Comparison of ENCODE assay signal across 8 cellular contexts in the genomic region with DNA sequence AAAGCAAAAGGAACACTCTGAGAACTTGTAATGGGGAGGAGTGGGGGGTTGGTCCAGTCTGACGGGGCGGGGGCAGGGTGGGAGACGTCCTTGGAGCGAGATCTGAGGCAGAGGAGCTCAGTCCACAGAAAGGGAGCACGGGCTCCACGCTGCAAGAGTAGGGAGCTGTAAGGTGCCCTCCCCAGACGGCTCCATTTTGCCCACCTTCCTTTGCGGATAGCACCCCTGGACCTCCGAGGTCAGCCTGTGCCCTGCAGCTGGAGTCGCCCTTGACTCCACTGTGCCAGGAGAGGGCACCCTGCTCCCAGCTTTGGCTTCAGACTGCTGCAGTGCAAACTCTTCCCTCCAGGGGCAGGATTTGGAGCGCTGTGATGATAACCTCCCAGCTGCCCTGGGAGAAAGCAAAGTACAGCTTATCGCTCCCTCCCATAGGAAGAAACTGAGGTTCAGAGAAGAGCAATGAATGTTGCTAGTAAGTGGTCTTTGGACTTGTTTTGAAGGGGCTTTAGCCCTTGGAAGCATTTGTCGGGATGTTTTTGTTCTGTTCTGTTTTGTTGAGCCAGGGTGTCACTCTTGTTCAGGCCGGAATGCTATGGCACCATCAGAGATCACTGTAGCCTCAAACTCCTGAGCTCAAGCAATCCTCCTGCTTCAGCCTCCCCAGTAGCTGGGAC. TPM values are rescaled to one million over a fixed set of nuclear protein-coding genes. Genes with fewer than 3 reads are reported as not detected.
A peak's percentile ranks its signal among the peaks of the same experiment; 100 is the strongest.
DNase-seq lines count a peak whose midpoint lies in the region; ATAC-seq, FAIRE-seq and TF ChIP-seq lines count a peak whose summit lies in the region.

No MANE protein-coding gene starts in this region.

- POLR2A ChIA-PET in GM12878 (lab: Charles Lee): interaction anchor here (0.6 to 1.1 kb wide), 7 partner anchors 104 to 457 kb away, joined by 3 to 7 read pairs (median 4); a partner anchor contains a TSS

- peaks cover 8% of the 10 kb centered on the region; the same call in 1 of the 2 replicates for H3K4me1 ChIP-seq in GM12878 (ENCODE audit: control insufficient read depth, insufficient read depth, low read length)
- no peaks in the 10 kb centered on the region for H3K4me1 ChIP-seq in iPS DF 6.9 (ENCODE audit: control insufficient read depth, insufficient read depth, low read length)
- H3K4me1 ChIP-seq in skeletal muscle satellite cell (ENCODE audit: control insufficient read depth, insufficient read depth, low read length): peaks cover 31% of the 10 kb centered on the region

- H3K9ac ChIP-seq in GM12878 (ENCODE audit: control insufficient read depth, insufficient read depth, low read length): no peak overlapping the region
- H3K9ac ChIP-seq in skeletal muscle satellite cell (ENCODE audit: low read depth, low read length): no peak overlapping the region

- H3K4me2 ChIP-seq in GM12878 (ENCODE audit: control insufficient read depth, insufficient read depth): peak overlapping the region; percentile 73
- peak overlapping the region; percentile 80 for H3K4me2 ChIP-seq in skeletal muscle satellite cell (ENCODE audit: low read length)

- CTCF ChIA-PET in GM12878 (lab: Yijun Ruan, JAX): interaction anchor here (0.6 to 5.8 kb wide), 83 partner anchors 10 to 1460 kb away, joined by 3 to 83 read pairs (median 5); a partner anchor contains a TSS

- DNase-seq in NCI-H2107 (lab: John Stamatoyannopoulos, UW) (peak; percentile 60), GM12878 (ENCODE audit: low read depth, low spot score) (peak; percentile 65), iPS DF 6.9 (ENCODE audit: low read depth, low spot score) (peak; percentile 84)

- H2AFZ ChIP-seq in GM12878 (ENCODE audit: control insufficient read depth, low read depth, low read length): peak overlapping the region; percentile 39

- no TSS peak for BruUV-seq in GM12878 (replicated peaks; lab: Mats Ljungman, UMichigan)

- intact Hi-C loops in GM12878 (cut with micrococcal nuclease; ENCODE audit: unreplicated experiment): loop anchor here (1.0 to 5.0 kb wide), 4 partner anchors 161 to 455 kb away; no protein-coding TSS in a partner anchor

- TF ChIP-seq RAD21 in GM12878 (IDR thresholded peaks at IDR 0.05; ENCODE audit: insufficient read depth, low read depth, low read length): peak; percentile 100

- in situ Hi-C loops in GM12878 (cut with MboI): loop anchor here (5.0 kb wide), 2 partner anchors 205 to 455 kb away; a partner anchor contains a TSS

- H3K27ac ChIP-seq in GM12878 (ENCODE audit: control insufficient read depth, insufficient read depth) (no peak overlapping the region), iPS DF 6.9 (ENCODE audit: low read length) (no peak overlapping the region)

- H3K4me3 ChIP-seq in GM12878 (no peak overlapping the region), iPS DF 6.9 (ENCODE audit: low read length) (peak overlapping the region; percentile 13; the same call in 1 of the 2 replicates), skeletal muscle satellite cell (ENCODE audit: low read length) (peak overlapping the region; percentile 57)

- ATAC-seq in HG02981 (IDR thresholded peaks at IDR 0.05; ENCODE audit: unreplicated experiment): peak; percentile 90
- ATAC-seq in GM12878: peak; percentile 100
- no peak for ATAC-seq in GM18519 (IDR thresholded peaks at IDR 0.05; ENCODE audit: low FRiP score, unreplicated experiment)

- FAIRE-seq in TTC549 (lab: Jason Lieb, UNC) (peak; percentile 68), GM12878 (lab: Jason Lieb, UNC) (peak; percentile 99)

- H3K9me3 ChIP-seq in GM12878 (replicated peaks; ENCODE audit: control insufficient read depth, insufficient read depth, low read length) (no peaks in the 10 kb centered on the region), iPS DF 6.9 (ENCODE audit: control insufficient read depth, insufficient read depth, low read length) (no peaks in the 10 kb centered on the region), skeletal muscle satellite cell (replicated peaks; ENCODE audit: low read length) (no peaks in the 10 kb centered on the region)

- SMC1A ChIA-PET in GM12878 (lab: Charles Lee; ENCODE audit: uncharacterized antibody, unreplicated experiment): interaction anchor here (0.7 to 3.7 kb wide), 63 partner anchors 8 to 460 kb away, joined by 3 to 46 read pairs (median 5); a partner anchor contains a TSS

- peak; percentile 100 for TF ChIP-seq CTCF in GM12873 (IDR thresholded peaks at IDR 0.05; ENCODE audit: insufficient read depth, low read depth, low read length, missing control alignments)
- TF ChIP-seq CTCF in GM12878 (IDR thresholded peaks at IDR 0.05 in 2 of 3, conservative IDR thresholded peaks at IDR 0.05 in 1 of 3; ENCODE audit: control insufficient read depth in 2 of 3, extremely low read depth in 1 of 3, insufficient read depth in 1 of 3, low read depth in 3 of 3, low read length in 3 of 3): peak; percentile 100; a peak in 5 of 6 replicates

- H4K20me1 ChIP-seq in GM12878 (ENCODE audit: control insufficient read depth, insufficient read depth): no peaks in the 10 kb centered on the region

- no peaks in the 10 kb centered on the region for H3K79me2 ChIP-seq in GM12878 (ENCODE audit: control insufficient read depth, insufficient read depth, low read length)

- WGBS in GM12878 (ENCODE audit: insufficient coverage, insufficient replicate concordance, low lambda C conversion rate, missing lambda C conversion rate): 15% methylated on average over 14 of the region's 14 CpGs
- WGBS in iPS DF 6.9 (ENCODE audit: insufficient coverage, insufficient read length): no CpG with 5 or more reads among the region's 14 CpGs

- H3K36me3 ChIP-seq in GM12878 (ENCODE audit: control insufficient read depth in 2 of 2, insufficient read depth in 2 of 2, low read length in 1 of 2) (no peaks in the 10 kb centered on the region), iPS DF 6.9 (ENCODE audit: control insufficient read depth, insufficient read depth, low read length) (no peaks in the 10 kb centered on the region), skeletal muscle satellite cell (ENCODE audit: insufficient read depth, low read length) (no peaks in the 10 kb centered on the region)

- no peak for TF ChIP-seq EP300 in GM12878 (IDR thresholded peaks at IDR 0.05; ENCODE audit: borderline replicate concordance in 1 of 2, control insufficient read depth in 1 of 2, low read depth in 2 of 2, low read length in 2 of 2)

- H3K27me3 ChIP-seq in GM12878 (replicated peaks in 1 of 2; ENCODE audit: control insufficient read depth in 2 of 2, insufficient read depth in 2 of 2, low read length in 1 of 2): peaks cover 0 to 9% of the 10 kb centered on the region in 2 experiments; a peak in 1 of 4 replicates
- peaks cover 3% of the 10 kb centered on the region; the same call in 1 of the 2 replicates for H3K27me3 ChIP-seq in iPS DF 6.9 (ENCODE audit: control insufficient read depth, insufficient read depth, low read length)
- peaks cover 3% of the 10 kb centered on the region for H3K27me3 ChIP-seq in skeletal muscle satellite cell (ENCODE audit: control insufficient read depth, insufficient read depth, low read length)

- TF ChIP-seq POLR2A in GM12878 (IDR thresholded peaks at IDR 0.05; ENCODE audit: low read depth, low read length): no peak

- RAD21 ChIA-PET in GM12878 (lab: Charles Lee; ENCODE audit: unreplicated experiment): interaction anchor here (0.5 to 3.7 kb wide), 68 partner anchors 10 to 505 kb away, joined by 3 to 58 read pairs (median 5); a partner anchor contains a TSS

TF ChIP-seq in GM12878, 131 proteins besides CTCF, POLR2A, EP300 and RAD21 (continues in another document):
- TF ChIP-seq CBX5 (IDR thresholded peaks at IDR 0.05; ENCODE audit: low read depth) (no peak), TCF12 (IDR thresholded peaks at IDR 0.05; ENCODE audit: low read depth, low read length) (peak; percentile 69), SMC3 (IDR thresholded peaks at IDR 0.05; ENCODE audit: borderline replicate concordance, low read length) (peak; percentile 100), RB1 (IDR thresholded peaks at IDR 0.05; ENCODE audit: borderline replicate concordance) (peak; percentile 74; the same call in 1 of the 2 replicates)

RNA-seq across cellular contexts. Expression of a gene that starts 9.5 kb away (rescaled TPM):
- total RNA-seq in GM12878 (2013; cell fraction: nucleolus; rRNA removed): 60.9 and 62.0 TPM in 2 replicates
- total RNA-seq in GM12878 (2014; rRNA removed): 192 and 198 TPM in 2 replicates
- 151 and 163 TPM in 2 replicates for total RNA-seq in GM12878 (2014; rRNA removed; fragmentation: Illumina TruSeq; extraction: Trizol)
- total RNA-seq in GM12878 (2021): 223 and 233 TPM in 2 replicates
- polyA plus RNA-seq in GM12878 (2011; ENCODE audit: low read depth): 80.9 TPM
- 128 and 208 TPM in 2 replicates for polyA plus RNA-seq in GM12878 (2011; rRNA removed)
- polyA plus RNA-seq in GM12878 (2011; cell fraction: cytosol; rRNA removed): 296 and 341 TPM in 2 replicates
- 234 and 261 TPM in 2 replicates for polyA plus RNA-seq in GM12878 (2011; cell fraction: nucleus; rRNA removed)
- 101 and 138 TPM in 2 replicates for polyA plus RNA-seq in GM12878 (2012)
- 138 and 204 TPM in 2 replicates for polyA plus RNA-seq in GM12878 (2014; fragmentation: Illumina TruSeq; extraction: Trizol)
- polyA plus RNA-seq in GM12878 (2014; fragmentation: Nextera tagmentation; extraction: Ambion mirVana): 100 to 1,000 TPM in 1 of 2 experiments, 10 to 100 TPM in 1; 84.9 to 116 TPM
- polyA plus RNA-seq in GM12878 (2014; rRNA removed): 218 and 247 TPM in 2 replicates
- 100 to 1,000 TPM; 129 to 134 TPM for polyA plus RNA-seq in GM12878 (2016; fragmentation: Nextera tagmentation; extraction: Ambion mirVana)
- 414 and 519 TPM in 2 replicates for polyA minus RNA-seq in GM12878 (2011; rRNA and poly(A)+ RNA removed)
- 123 and 129 TPM in 2 replicates for polyA minus RNA-seq in GM12878 (2011; cell fraction: cytosol; rRNA and poly(A)+ RNA removed)
- polyA minus RNA-seq in GM12878 (2011; cell fraction: nucleus; rRNA and poly(A)+ RNA removed): 62.9 and 114 TPM in 2 replicates
- 145 and 147 TPM in 2 replicates for total RNA-seq in skeletal muscle satellite cell (2012; rRNA removed)

RNA-seq across cellular contexts. Expression of a gene that starts 50.4 kb away (rescaled TPM):
- 80.0 and 100 TPM in 2 replicates for total RNA-seq in GM12878 (2013; cell fraction: nucleolus; rRNA removed)
- total RNA-seq in GM12878 (2014; rRNA removed) (27.0 and 31.6 TPM in 2 replicates), GM12878 (2014; rRNA removed; fragmentation: Illumina TruSeq; extraction: Trizol) (42.7 and 46.1 TPM in 2 replicates), GM12878 (2021) (35.1 and 35.7 TPM in 2 replicates)
- polyA plus RNA-seq in GM12878 (2011; ENCODE audit: low read depth): 10.0 TPM
- polyA plus RNA-seq in GM12878 (2011; rRNA removed) (14.1 and 20.4 TPM in 2 replicates), GM12878 (2014; fragmentation: Illumina TruSeq; extraction: Trizol) (27.7 and 32.8 TPM in 2 replicates), GM12878 (2014; fragmentation: Nextera tagmentation; extraction: Ambion mirVana) (1 to 10 TPM; 7.5 to 8.2 TPM), GM12878 (2014; rRNA removed) (11.9 and 15.7 TPM in 2 replicates), GM12878 (2016; fragmentation: Nextera tagmentation; extraction: Ambion mirVana) (10 to 100 TPM; 18.6 to 24.4 TPM)
- polyA plus RNA-seq in GM12878 (2011; cell fraction: cytosol; rRNA removed): 5.6 and 8.3 TPM in 2 replicates
- polyA plus RNA-seq in GM12878 (2011; cell fraction: nucleus; rRNA removed): 6.8 and 9.4 TPM in 2 replicates
- polyA plus RNA-seq in GM12878 (2012): 12.9 and 15.3 TPM in 2 replicates
- polyA minus RNA-seq in GM12878 (2011; rRNA and poly(A)+ RNA removed): 14.8 and 33.3 TPM in 2 replicates
- 11.1 and 12.4 TPM in 2 replicates for polyA minus RNA-seq in GM12878 (2011; cell fraction: cytosol; rRNA and poly(A)+ RNA removed)
- polyA minus RNA-seq in GM12878 (2011; cell fraction: nucleus; rRNA and poly(A)+ RNA removed): 9.2 and 29.9 TPM in 2 replicates
- total RNA-seq in skeletal muscle satellite cell (2012; rRNA removed): 44.6 and 50.0 TPM in 2 replicates
